Comparison of ENCODE assay signal across 8 cellular contexts in the genomic region with DNA sequence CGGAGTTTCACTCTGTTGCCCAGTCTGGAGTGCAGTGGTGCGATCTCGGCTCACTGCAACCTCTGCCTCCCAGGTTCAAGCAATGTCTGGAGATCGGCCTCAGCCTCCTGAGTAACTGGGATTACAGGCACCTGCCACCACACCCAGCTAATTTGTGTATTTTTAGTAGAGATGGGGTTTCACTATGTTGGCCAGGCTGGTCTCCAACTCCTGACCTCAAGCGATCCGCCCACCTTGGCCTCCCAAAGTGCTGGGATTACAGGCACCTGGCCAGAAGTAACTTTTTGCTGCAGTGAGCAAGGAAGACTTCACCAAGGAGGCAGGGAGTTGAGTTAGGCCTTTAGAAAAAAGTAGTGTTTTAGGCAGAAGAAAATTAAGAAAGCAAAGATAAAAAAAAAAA. TPM values are rescaled to one million over a fixed set of nuclear protein-coding genes. Genes with fewer than 3 reads are reported as not detected.
A peak's percentile ranks its signal among the peaks of the same experiment; 100 is the strongest.
DNase-seq lines count a peak whose midpoint lies in the region; ATAC-seq and TF ChIP-seq lines count a peak whose summit lies in the region.
"Not testable (repeated sequence)": the region's sequence is repeated elsewhere in the genome, so short reads cannot be mapped to it uniquely, and the experiment has no call there.

No MANE protein-coding gene starts in this region.

- ATAC-seq in natural killer cell; stimulated activated memory B cell treated with anti-CD40 and anti-IgM and Interleukin-4, amounts not matched to agents 10 μg/mL and 1 μg/mL and 100 μg/mL, for 72 hours: not testable (repeated sequence)

- POLR2A ChIA-PET in AG04450 (lab: Yijun Ruan, JAX), result interaction anchor here (0.6 to 3.2 kb wide), 2 partner anchors 10 to 561 kb away, joined by 4 to 14 read pairs; partner anchors contain the start of gene STAG1
- POLR2A ChIA-PET in RWPE1 (lab: Yijun Ruan, JAX; ENCODE audit: low non-redundant PET), result not testable (repeated sequence)

- H3K27ac Mint-ChIP-seq in activated T-helper 2 cell treated with anti-CD3 and anti-CD28 coated beads, Interferon-gamma antibody, Interleukin-2, Interleukin-4, amounts not matched to agents 10 μg/mL and 5 μg/mL and 100 μg/mL, durations not matched to agents 14 hours and 24 hours and 36 hours, result peak overlapping the region; percentile 85
- peak overlapping the region; percentile 98 for H3K27ac Mint-ChIP-seq in natural killer cell
- H3K27ac Mint-ChIP-seq in stimulated activated memory B cell treated with anti-CD40 and anti-IgM and Interleukin-4, amounts not matched to agents 10 μg/mL and 1 μg/mL and 100 μg/mL, for 72 hours, result peak overlapping the region; percentile 94

- H3K27me3 ChIP-seq in AG04450 (ENCODE audit: control insufficient read depth, insufficient read depth, low read length); colonic mucosa; left ventricle myocardium inferior (ENCODE audit: low read depth): not testable (repeated sequence)

- DNase-seq in AG04450 (ENCODE audit: low read depth, low spot score); HFF-Myc (ENCODE audit: extremely low read depth, low read depth); RWPE1 (ENCODE audit: low spot score); activated T-helper 2 cell treated with anti-CD3 and anti-CD28 coated beads, Interferon-gamma antibody, Interleukin-2, Interleukin-4, amounts not matched to agents 10 μg/mL and 5 μg/mL and 100 μg/mL, durations not matched to agents 14 hours and 24 hours and 36 hours (ENCODE audit: low spot score); left ventricle myocardium inferior; natural killer cell: not testable (repeated sequence)
- peak; percentile 34 for DNase-seq in colonic mucosa

- peak overlapping the region; percentile 96 for H3K4me3 Mint-ChIP-seq in activated T-helper 2 cell treated with anti-CD3 and anti-CD28 coated beads, Interferon-gamma antibody, Interleukin-2, Interleukin-4, amounts not matched to agents 10 μg/mL and 5 μg/mL and 100 μg/mL, durations not matched to agents 14 hours and 24 hours and 36 hours (ENCODE audit: low read depth)
- peak overlapping the region; percentile 99 for H3K4me3 Mint-ChIP-seq in natural killer cell
- peak overlapping the region; percentile 86 for H3K4me3 Mint-ChIP-seq in stimulated activated memory B cell treated with anti-CD40 and anti-IgM and Interleukin-4, amounts not matched to agents 10 μg/mL and 1 μg/mL and 100 μg/mL, for 72 hours

- H3K4me1 Mint-ChIP-seq in activated T-helper 2 cell treated with anti-CD3 and anti-CD28 coated beads, Interferon-gamma antibody, Interleukin-2, Interleukin-4, amounts not matched to agents 10 μg/mL and 5 μg/mL and 100 μg/mL, durations not matched to agents 14 hours and 24 hours and 36 hours (ENCODE audit: low read depth), result peaks cover 49% of the 10 kb centered on the region
- H3K4me1 Mint-ChIP-seq in natural killer cell, result peaks cover 88 to 89% of the 10 kb centered on the region in 2 donors
- peaks cover 75% of the 10 kb centered on the region for H3K4me1 Mint-ChIP-seq in stimulated activated memory B cell treated with anti-CD40 and anti-IgM and Interleukin-4, amounts not matched to agents 10 μg/mL and 1 μg/mL and 100 μg/mL, for 72 hours

- peak overlapping the region; percentile 13 to 91 for H3K9ac ChIP-seq in colonic mucosa (ENCODE audit: low read depth in 2 of 2, low read length in 2 of 2)

- not testable (repeated sequence) for TF ChIP-seq CTCF in AG04450 (IDR thresholded peaks at IDR 0.05; ENCODE audit: low read depth, low read length); HFF-Myc (IDR thresholded peaks at IDR 0.05; ENCODE audit: low read depth, low read length, missing control alignments); RWPE1 (conservative IDR thresholded peaks at IDR 0.05; ENCODE audit: low read depth); colonic mucosa (IDR thresholded peaks at IDR 0.05); left ventricle myocardium inferior (IDR thresholded peaks at IDR 0.05; ENCODE audit: borderline replicate concordance); natural killer cell (IDR thresholded peaks at IDR 0.05)

- H3K4me3 ChIP-seq in AG04450 (ENCODE audit: low read depth, low read length) (peak overlapping the region; percentile 90), HFF-Myc (replicated peaks; ENCODE audit: low read depth, low read length) (peak overlapping the region; percentile 88), colonic mucosa (peak overlapping the region; percentile 72), left ventricle myocardium inferior (peak overlapping the region; percentile 77)

- not testable (repeated sequence) for H3K27ac ChIP-seq in AG04450 (ENCODE audit: low read depth, low read length); colonic mucosa
- H3K27ac ChIP-seq in RWPE1, result peak overlapping the region; percentile 72
- peak overlapping the region; percentile 100 for H3K27ac ChIP-seq in left ventricle myocardium inferior (replicated peaks)

- H3K36me3 ChIP-seq in colonic mucosa, left ventricle myocardium inferior: not testable (repeated sequence)

- not testable (repeated sequence) for H3K4me1 ChIP-seq in colonic mucosa
- H3K4me1 ChIP-seq in left ventricle myocardium inferior, result peaks cover 83% of the 10 kb centered on the region

- H3K9me3 ChIP-seq in AG04450 (ENCODE audit: control insufficient read depth, insufficient read depth, low read length); colonic mucosa; left ventricle myocardium inferior (replicated peaks): not testable (repeated sequence)

- H3K36me3 Mint-ChIP-seq in activated T-helper 2 cell treated with anti-CD3 and anti-CD28 coated beads, Interferon-gamma antibody, Interleukin-2, Interleukin-4, amounts not matched to agents 10 μg/mL and 5 μg/mL and 100 μg/mL, durations not matched to agents 14 hours and 24 hours and 36 hours (ENCODE audit: low read depth), result peaks cover 63% of the 10 kb centered on the region
- H3K36me3 Mint-ChIP-seq in natural killer cell, result not testable (repeated sequence)
- H3K36me3 Mint-ChIP-seq in stimulated activated memory B cell treated with anti-CD40 and anti-IgM and Interleukin-4, amounts not matched to agents 10 μg/mL and 1 μg/mL and 100 μg/mL, for 72 hours, result peaks cover 22% of the 10 kb centered on the region

- intact Hi-C loops in activated T-helper 2 cell treated with anti-CD3 and anti-CD28 coated beads, Interferon-gamma antibody, Interleukin-2, Interleukin-4, amounts not matched to agents 10 μg/mL and 5 μg/mL and 100 μg/mL, durations not matched to agents 14 hours and 24 hours and 36 hours (cut with micrococcal nuclease), result loop anchor here (5.0 to 10.0 kb wide), 2 partner anchors 40 to 227 kb away; partner anchors contain the start of gene PPP2R3A
- intact Hi-C loops in colonic mucosa (cut with DNase I) (loop anchor here (5.0 kb wide), 1 partner anchor 60 kb away; the partner anchor contains the start of gene PCCB), left ventricle myocardium inferior (cut with micrococcal nuclease) (loop anchor here (10.0 kb wide), 1 partner anchor 53 kb away; no protein-coding TSS in a partner anchor), natural killer cell (cut with micrococcal nuclease) (loop anchor here (5.0 to 10.0 kb wide), 3 partner anchors 40 to 733 kb away; no protein-coding TSS in a partner anchor)

- CTCF ChIA-PET in AG04450 (lab: Charles Lee), result interaction anchor here (0.8 kb wide), 1 partner anchor 116 kb away, joined by 3 read pairs; no protein-coding TSS in a partner anchor
- CTCF ChIA-PET in RWPE1 (lab: Yijun Ruan, JAX), result not testable (repeated sequence)

- H3K27me3 Mint-ChIP-seq in activated T-helper 2 cell treated with anti-CD3 and anti-CD28 coated beads, Interferon-gamma antibody, Interleukin-2, Interleukin-4, amounts not matched to agents 10 μg/mL and 5 μg/mL and 100 μg/mL, durations not matched to agents 14 hours and 24 hours and 36 hours (ENCODE audit: low read depth); natural killer cell (ENCODE audit: low read depth in 2 of 2); stimulated activated memory B cell treated with anti-CD40 and anti-IgM and Interleukin-4, amounts not matched to agents 10 μg/mL and 1 μg/mL and 100 μg/mL, for 72 hours: not testable (repeated sequence)

- H3K9me3 Mint-ChIP-seq in activated T-helper 2 cell treated with anti-CD3 and anti-CD28 coated beads, Interferon-gamma antibody, Interleukin-2, Interleukin-4, amounts not matched to agents 10 μg/mL and 5 μg/mL and 100 μg/mL, durations not matched to agents 14 hours and 24 hours and 36 hours; natural killer cell; stimulated activated memory B cell treated with anti-CD40 and anti-IgM and Interleukin-4, amounts not matched to agents 10 μg/mL and 1 μg/mL and 100 μg/mL, for 72 hours: not testable (repeated sequence)

RNA-seq across cellular contexts. Expression of gene MSL2, which starts 3.9 kb away (rescaled TPM):
- polyA plus RNA-seq in AG04450 (2011; rRNA removed), result 5.7 and 9.1 TPM in 2 replicates
- 9.8 and 13.5 TPM in 2 replicates for polyA minus RNA-seq in AG04450 (2011; rRNA and poly(A)+ RNA removed)
- total RNA-seq in activated T-helper 2 cell treated with anti-CD3 and anti-CD28 coated beads, Interferon-gamma antibody, Interleukin-2, Interleukin-4, amounts not matched to agents 10 μg/mL and 5 μg/mL and 100 μg/mL, durations not matched to agents 14 hours and 24 hours and 36 hours, result 37.0 and 37.1 TPM in 2 replicates
- total RNA-seq in colonic mucosa, result 10 to 100 TPM; 23.5 to 31.0 TPM
- 19.0 TPM for total RNA-seq in left ventricle myocardium inferior
- total RNA-seq in natural killer cell, result 100 to 1,000 TPM; 104 to 114 (median 110) TPM

RNA-seq across cellular contexts. Expression of gene PCCB, which starts 57.9 kb away (rescaled TPM):
- polyA plus RNA-seq in AG04450 (2011; rRNA removed), result 57.2 and 67.7 TPM in 2 replicates
- polyA minus RNA-seq in AG04450 (2011; rRNA and poly(A)+ RNA removed), result 58.5 and 60.8 TPM in 2 replicates
- 44.5 and 47.5 TPM in 2 replicates for total RNA-seq in activated T-helper 2 cell treated with anti-CD3 and anti-CD28 coated beads, Interferon-gamma antibody, Interleukin-2, Interleukin-4, amounts not matched to agents 10 μg/mL and 5 μg/mL and 100 μg/mL, durations not matched to agents 14 hours and 24 hours and 36 hours
- total RNA-seq in colonic mucosa (10 to 100 TPM; 60.0 to 67.0 TPM), left ventricle myocardium inferior (106 TPM), natural killer cell (10 to 100 TPM; 17.7 to 19.9 (median 17.8) TPM)
